24 cellular contexts compared by ENCODE assay signal in the genomic region with DNA sequence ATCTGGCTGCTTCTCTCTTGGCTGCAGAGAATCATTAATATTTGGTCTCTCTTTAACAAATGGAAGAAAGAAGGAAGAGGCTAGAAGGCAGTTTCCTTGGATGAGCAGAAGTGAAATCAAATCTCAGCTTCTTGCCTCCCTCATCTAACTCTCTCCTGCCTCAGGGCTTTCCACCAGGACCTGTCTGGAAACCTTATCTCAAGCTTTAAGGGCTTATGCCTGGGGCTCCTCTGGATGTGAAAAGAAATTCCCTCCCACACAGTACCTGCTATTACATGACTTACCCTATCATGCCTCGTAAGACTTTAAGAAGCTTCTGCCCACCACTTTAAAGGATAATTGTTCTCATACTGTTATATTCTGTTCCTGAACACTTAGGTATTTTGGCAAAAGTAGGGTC. TPM values are rescaled to one million over a fixed set of nuclear protein-coding genes. Genes with fewer than 3 reads are reported as not detected.
"Had no signal": no experiment of that assay in that cellular context is flagged by ENCODE, and none has a peak within 500 bp of the region (broad histone marks: within the 10 kb centered on the region; RNA-seq: fewer than 3 reads in every experiment).

No MANE protein-coding gene starts in this region.

- H3K9me3 ChIP-seq: MG63, SJSA1 had no signal

- ATAC-seq: HepG2 had no signal

- H3K27ac ChIP-seq: SJSA1, SK-N-MC had no signal

- DNase-seq: IMR-90, Karpas-422, KG1, MG63, NCI-H1092, NCI-H1105 treated with DMSO at 0.1 percent for 48 hours, NCI-H1417 treated with DMSO at 0.1 percent for 48 hours, NCI-H146, NCI-H1694 treated with DMSO at 0.1 percent for 48 hours, NCI-H1930, NCI-H2081, NCI-H2107, NCI-H2227 treated with DMSO at 0.1 percent for 48 hours, NCI-H446, NCI-H510A, NCI-H524 treated with DMSO at 0.1 percent for 48 hours, NCI-H69, NCI-H774, Right ventricle myocardium superior, RPMI8226, SIG-M5 had no signal

- H3K4me3 ChIP-seq: MG63, SJSA1, SK-N-MC had no signal

- H3K4me1 ChIP-seq: SJSA1 had no signal

- H3K36me3 ChIP-seq: MG63, SJSA1 had no signal

RNA-seq across cellular contexts. Expression of a gene that starts 8.9 kb away (rescaled TPM):
- polyA plus RNA-seq: HepG2, IMR-90 had no signal
